7 cellular contexts compared by ENCODE assay signal in the genomic region with DNA sequence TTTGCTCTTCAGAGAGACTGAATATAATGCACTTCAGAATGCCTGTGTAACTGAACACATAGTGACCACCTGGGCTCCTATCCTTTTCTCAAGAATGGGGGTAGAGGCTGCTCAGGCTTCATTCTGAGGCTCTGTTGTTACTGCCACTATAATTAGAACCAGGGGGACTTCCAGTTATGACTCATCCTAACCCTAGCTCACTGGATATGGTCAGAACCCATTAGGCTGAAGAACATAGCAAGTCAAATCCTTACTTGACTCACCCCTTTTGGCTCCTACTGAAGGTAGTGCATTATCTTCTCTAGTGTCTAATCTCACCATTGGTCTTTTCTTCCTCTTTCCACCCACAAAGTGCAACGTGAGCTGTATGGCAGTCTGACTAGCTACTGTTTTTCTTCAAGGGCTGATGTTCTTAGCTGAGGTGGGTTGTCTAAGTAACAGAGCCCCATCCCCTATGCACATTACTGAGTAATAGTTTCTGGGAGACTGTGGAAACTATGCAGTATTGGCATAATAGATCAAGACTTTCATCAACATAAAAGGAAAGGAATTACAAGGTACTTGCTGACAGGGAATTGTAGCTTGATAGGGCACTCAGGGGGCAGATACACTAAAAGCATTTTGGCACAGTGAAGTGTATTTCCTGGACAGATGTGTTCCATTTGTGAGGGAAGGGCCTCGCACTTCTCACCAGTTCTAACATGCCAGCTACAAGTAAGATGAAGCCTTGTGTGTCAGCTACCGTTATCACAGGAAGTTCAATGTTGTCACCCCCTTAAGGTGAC.
DNase-seq lines count a peak whose midpoint lies in the region; ATAC-seq, FAIRE-seq and TF ChIP-seq lines count a peak whose summit lies in the region.

No MANE protein-coding gene starts in this region.

- WGBS in mesendoderm (ENCODE audit: extremely low coverage, insufficient coverage, low lambda C conversion rate), result no CpG with 5 or more reads among the region's 3 CpGs
- 13% methylated on average over 3 of the region's 3 CpGs for WGBS in suprapubic skin

- no peak for TF ChIP-seq EP300 in suprapubic skin (IDR thresholded peaks at IDR 0.05)

- H2BK120ac ChIP-seq in mesendoderm (ENCODE audit: low read depth, low read length), result no peak overlapping the region

- H2BK15ac ChIP-seq in mesendoderm (replicated peaks; ENCODE audit: low read depth), result no peak overlapping the region

- TF ChIP-seq CTCF in activated B cell treated with CpG ODN at 0.5 μM for 24 hours (IDR thresholded peaks at IDR 0.05) (no peak), suprapubic skin (IDR thresholded peaks at IDR 0.05) (no peak), type B pancreatic cell (conservative IDR thresholded peaks at IDR 0.05) (no peak)

- H3K4me3 ChIP-seq in mesendoderm (ENCODE audit: low read length), result no peak overlapping the region
- no peak overlapping the region for H3K4me3 ChIP-seq in suprapubic skin

- no peak overlapping the region for H3K4me2 ChIP-seq in mesendoderm (ENCODE audit: low read length)

- H3K4me3 Mint-ChIP-seq in activated B cell treated with CpG ODN at 0.5 μM for 24 hours (peak overlapping the region; percentile 66), type B pancreatic cell (no peak overlapping the region)

- no peak overlapping the region for H3K9ac ChIP-seq in mesendoderm (ENCODE audit: low read length)

- H3K4me1 ChIP-seq in mesendoderm (ENCODE audit: control insufficient read depth, low read depth, low read length) (no peaks in the 10 kb centered on the region), suprapubic skin (peaks cover 19% of the 10 kb centered on the region)

- POLR2A ChIA-PET in activated B cell treated with CpG ODN at 0.5 μM for 24 hours (lab: Charles Lee), result interaction anchor here (0.6 to 4.2 kb wide), 29 partner anchors 9 to 1096 kb away, joined by 3 to 50 read pairs (median 5); a partner anchor contains a TSS

- H3K18ac ChIP-seq in mesendoderm (ENCODE audit: low read length), result no peak overlapping the region

- ATAC-seq in GM21423 (IDR thresholded peaks at IDR 0.05; ENCODE audit: unreplicated experiment) (peak; percentile 95), activated B cell treated with CpG ODN at 0.5 μM for 24 hours (ENCODE audit: low read depth) (peak; percentile 94)

- peaks cover 48% of the 10 kb centered on the region for H3K4me1 Mint-ChIP-seq in activated B cell treated with CpG ODN at 0.5 μM for 24 hours
- H3K4me1 Mint-ChIP-seq in type B pancreatic cell (ENCODE audit: unreplicated experiment), result peaks cover 24% of the 10 kb centered on the region

- H3K9me3 Mint-ChIP-seq in activated B cell treated with CpG ODN at 0.5 μM for 24 hours, result no peaks in the 10 kb centered on the region
- H3K9me3 Mint-ChIP-seq in type B pancreatic cell, result no peaks in the 10 kb centered on the region

- H3K36me3 ChIP-seq in mesendoderm (ENCODE audit: control insufficient read depth, insufficient read depth, low read length) (no peaks in the 10 kb centered on the region), suprapubic skin (no peaks in the 10 kb centered on the region)

- CTCF ChIA-PET in activated B cell treated with CpG ODN at 0.5 μM for 24 hours (lab: Charles Lee), result interaction anchor here (1.4 to 2.8 kb wide), 7 partner anchors 12 to 582 kb away, joined by 4 to 14 read pairs (median 7); no protein-coding TSS in a partner anchor

- peak; percentile 72 for TF ChIP-seq POLR2A in GM12891 (IDR thresholded peaks at IDR 0.05; ENCODE audit: low read depth, low read length)
- no peak for TF ChIP-seq POLR2A in suprapubic skin (IDR thresholded peaks at IDR 0.05)

- H3K79me2 ChIP-seq in mesendoderm (ENCODE audit: control insufficient read depth, insufficient read depth, low read length), result no peaks in the 10 kb centered on the region

- intact Hi-C loops in activated B cell treated with CpG ODN at 0.5 μM for 24 hours (cut with micrococcal nuclease), result loop anchor here (1.0 to 5.0 kb wide), 11 partner anchors 11 to 585 kb away; a partner anchor contains a TSS

- no peaks in the 10 kb centered on the region for H3K27me3 ChIP-seq in mesendoderm (ENCODE audit: insufficient read depth, low read length, poor library complexity)
- H3K27me3 ChIP-seq in suprapubic skin, result no peaks in the 10 kb centered on the region

- no peak overlapping the region for H2AK5ac ChIP-seq in mesendoderm (ENCODE audit: low read length)

- DNase-seq in GM12891 (ENCODE audit: insufficient read length, low spot score) (peak; percentile 4), HK-2 (ENCODE audit: unreplicated experiment) (peak; percentile 21), activated B cell treated with CpG ODN at 0.5 μM for 24 hours (no peak), mesendoderm (peak; percentile 14), suprapubic skin (ENCODE audit: low spot score in 2 of 2) (no peak), type B pancreatic cell (ENCODE audit: extremely low spot score, unreplicated experiment) (no peak)

- H3K4ac ChIP-seq in mesendoderm (ENCODE audit: low read depth, low read length), result no peak overlapping the region

- FAIRE-seq in GM12891 (lab: Jason Lieb, UNC), result peak; percentile 99

- H3K9me3 ChIP-seq in suprapubic skin, result no peaks in the 10 kb centered on the region

- H3K27ac Mint-ChIP-seq in activated B cell treated with CpG ODN at 0.5 μM for 24 hours, result peak overlapping the region; percentile 96
- H3K27ac Mint-ChIP-seq in type B pancreatic cell, result no peak overlapping the region

- H4K8ac ChIP-seq in mesendoderm (ENCODE audit: low read depth, low read length), result no peak overlapping the region

- H3K79me1 ChIP-seq in mesendoderm (ENCODE audit: low read length), result no peaks in the 10 kb centered on the region

- no peaks in the 10 kb centered on the region for H3K27me3 Mint-ChIP-seq in activated B cell treated with CpG ODN at 0.5 μM for 24 hours
- no peaks in the 10 kb centered on the region for H3K27me3 Mint-ChIP-seq in type B pancreatic cell

- H3K36me3 Mint-ChIP-seq in activated B cell treated with CpG ODN at 0.5 μM for 24 hours (ENCODE audit: low read depth), result no peaks in the 10 kb centered on the region
- no peaks in the 10 kb centered on the region for H3K36me3 Mint-ChIP-seq in type B pancreatic cell

- no peak overlapping the region for H4K5ac ChIP-seq in mesendoderm (ENCODE audit: low read length)

- no peak overlapping the region for H3K23ac ChIP-seq in mesendoderm (ENCODE audit: low read length)

- H3K27ac ChIP-seq in mesendoderm (ENCODE audit: low read depth, low read length) (no peak overlapping the region), suprapubic skin (no peak overlapping the region)

- no peak overlapping the region for H2BK5ac ChIP-seq in mesendoderm (ENCODE audit: low read length)

- no peak overlapping the region for H3K56ac ChIP-seq in mesendoderm (ENCODE audit: low read length)

TF ChIP-seq in GM12891, 5 proteins besides CTCF, POLR2A, EP300 and RAD21:
- TF ChIP-seq POU2F2 (IDR thresholded peaks at IDR 0.05; ENCODE audit: low read depth, low read length), result peak; percentile 92
- TF ChIP-seq TAF1 (IDR thresholded peaks at IDR 0.05; ENCODE audit: low read depth, low read length), result peak; percentile 74; the same call in 1 of the 2 replicates
- TF ChIP-seq POLR2AphosphoS5 (IDR thresholded peaks at IDR 0.05; ENCODE audit: low read depth, low read length), result peak; percentile 63
- TF ChIP-seq PAX5 (IDR thresholded peaks at IDR 0.05; ENCODE audit: insufficient read depth, low read length, severe bottlenecking), result no peak
- 0 out of 2 replicates have a peak, but pooled peaks have one; percentile 19 for TF ChIP-seq SPI1 (IDR thresholded peaks at IDR 0.05; ENCODE audit: low read depth, low read length)

Comparison
In these comparisons a context has a peak if more than half of its experiments do, and no peak if none do; other contexts are left out.
1. DNase-seq: peak in GM12891 (single experiment), HK-2 (single experiment) and mesendoderm (single experiment); none in activated B cell treated with CpG ODN at 0.5 μM for 24 hours (single experiment), suprapubic skin (0 of 2) and type B pancreatic cell (single experiment).